In genomic region chr12:20360407-20360806, GRCh38 we compare ENCODE assay signal across 18 cellular contexts. TPM values are rescaled to one million over a fixed set of nuclear protein-coding genes. Genes with fewer than 3 reads are reported as not detected.
A peak's percentile ranks its signal among the peaks of the same experiment; 100 is the strongest.
DNase-seq lines count a peak whose midpoint lies in the region; ATAC-seq and TF ChIP-seq lines count a peak whose summit lies in the region.
"Had no signal": no experiment of that assay in that cellular context is flagged by ENCODE, and none has a peak within 500 bp of the region (broad histone marks: within the 10 kb centered on the region; RNA-seq: fewer than 3 reads in every experiment).

No MANE protein-coding gene starts in this region.

- 55 to 71% (median 57%) methylated on average over 3 of the region's 3 CpGs for WGBS in heart left ventricle, 4 donors
- WGBS in psoas muscle, 3 donors: 61 to 88% (median 81%) methylated on average over 3 of the region's 3 CpGs

- H3K27me3 ChIP-seq in BE2C: no peaks in the 10 kb centered on the region
- H3K27me3 ChIP-seq in heart left ventricle: no peaks in the 10 kb centered on the region
- no peaks in the 10 kb centered on the region for H3K27me3 ChIP-seq in left ventricle myocardium inferior (ENCODE audit: low read depth)
- H3K27me3 ChIP-seq in psoas muscle (ENCODE audit: insufficient read depth in 3 of 3, low read length in 2 of 3): no peaks in the 10 kb centered on the region
- H3K27me3 ChIP-seq: BLaER1 had no signal

- H3K27ac ChIP-seq in heart left ventricle (peak overlapping the region in 9 of 12 donors; percentile 16 to 73 (median 56)), left ventricle myocardium inferior (replicated peaks) (peak overlapping the region; percentile 55), psoas muscle (no peak overlapping the region)
- H3K27ac ChIP-seq: BLaER1, C4-2B had no signal

- intact Hi-C loops in heart left ventricle (cut with DNase I): loop anchor here in 7 of 10 donors (5.0 to 10.0 kb wide), 6 partner anchors 46 to 606 kb away; no protein-coding TSS in a partner anchor
- intact Hi-C loops in left ventricle myocardium inferior (cut with micrococcal nuclease): no loop called here
- intact Hi-C loops in psoas muscle (cut with DNase I): loop anchor here in 1 of 2 donors (10.0 kb wide), 1 partner anchor 236 kb away; no protein-coding TSS in a partner anchor

- no peaks in the 10 kb centered on the region; the same call in 1 of the 2 replicates for H3K4me1 ChIP-seq in BE2C
- peaks cover 0 to 42% (median 7%) of the 10 kb centered on the region in 12 donors for H3K4me1 ChIP-seq in heart left ventricle
- H3K4me1 ChIP-seq in left ventricle myocardium inferior: peaks cover 36% of the 10 kb centered on the region
- H3K4me1 ChIP-seq in psoas muscle: peaks cover 11% of the 10 kb centered on the region
- H3K4me1 ChIP-seq: BLaER1, Caco-2, HAP-1 had no signal

- TF ChIP-seq CTCF in BE2C (IDR thresholded peaks at IDR 0.05; ENCODE audit: low read depth, low read length): no peak
- no peak for TF ChIP-seq CTCF in heart left ventricle (IDR thresholded peaks at IDR 0.05)
- TF ChIP-seq CTCF in left ventricle myocardium inferior (IDR thresholded peaks at IDR 0.05; ENCODE audit: borderline replicate concordance): no peak
- TF ChIP-seq CTCF in psoas muscle (IDR thresholded peaks at IDR 0.05): no peak

- no peak overlapping the region for H3K4me3 ChIP-seq in BE2C (ENCODE audit: low read depth, low read length)
- H3K4me3 ChIP-seq in heart left ventricle: no peak overlapping the region
- no peak overlapping the region for H3K4me3 ChIP-seq in left ventricle myocardium inferior
- no peak overlapping the region for H3K4me3 ChIP-seq in psoas muscle
- H3K4me3 ChIP-seq: BLaER1, HAP-1 had no signal

- peak; percentile 57 to 74 (median 67) for ATAC-seq in heart left ventricle
- peak in 3 of 4 donors; percentile 27 to 72 (median 46) for ATAC-seq in psoas muscle
- ATAC-seq in GM18909 (IDR thresholded peaks at IDR 0.05; ENCODE audit: poor library complexity, unreplicated experiment): no peak
- no peak for ATAC-seq in GM18907 (IDR thresholded peaks at IDR 0.05; ENCODE audit: unreplicated experiment)
- ATAC-seq: CD8-positive, alpha-beta T cell had no signal

- DNase-seq in BE2C (peak; percentile 45), heart left ventricle (peak in 2 of 5 donors; percentile 46 to 57), left ventricle myocardium inferior (no peak), psoas muscle (no peak)
- DNase-seq in activated CD8-positive, alpha-beta memory T cell treated with anti-CD3 and anti-CD28 coated beads, Interleukin-2, amount 50 U/mL, for 4 hours: no peak
- DNase-seq: Caco-2; CD4-positive, CD25-positive, alpha-beta regulatory T cell; CD8-positive, alpha-beta T cell; DMS153; DND-41; GOT3; HFFc6 had no signal

- H3K9me3 ChIP-seq in BE2C: no peaks in the 10 kb centered on the region
- no peaks in the 10 kb centered on the region for H3K9me3 ChIP-seq in heart left ventricle
- H3K9me3 ChIP-seq in left ventricle myocardium inferior (replicated peaks): no peaks in the 10 kb centered on the region
- no peaks in the 10 kb centered on the region for H3K9me3 ChIP-seq in psoas muscle
- H3K9me3 ChIP-seq: BLaER1, Caco-2, HAP-1 had no signal

- H3K36me3 ChIP-seq in BE2C (no peaks in the 10 kb centered on the region), heart left ventricle (no peaks in the 10 kb centered on the region), left ventricle myocardium inferior (no peaks in the 10 kb centered on the region), psoas muscle (ENCODE audit: insufficient read depth in 1 of 2, low read depth in 1 of 2) (no peaks in the 10 kb centered on the region)
- H3K36me3 ChIP-seq: BLaER1, HAP-1 had no signal

- TF ChIP-seq POLR2A in heart left ventricle (IDR thresholded peaks at IDR 0.05): no peak

RNA-seq across cellular contexts. Expression of gene PDE3A, which starts 7.9 kb away (rescaled TPM):
- polyA plus RNA-seq in BE2C (2012; ENCODE audit: insufficient read depth, insufficient read length, low read depth): 0.26 TPM
- total RNA-seq in heart left ventricle (100 to 1,000 TPM; 129 to 295 (median 214) TPM), left ventricle myocardium inferior (161 TPM), psoas muscle (1 to 10 TPM; 2.1 to 4.1 (median 2.6) TPM)
- polyA plus RNA-seq in heart left ventricle (10 to 100 TPM; 44.5 to 46.7 TPM), psoas muscle (under 1 TPM; 0.53 to 0.99 (median 0.66) TPM)
- total RNA-seq: A172; CD8-positive, alpha-beta T cell had no signal

Comparison
In these comparisons a context has a peak if more than half of its experiments do, and no peak if none do; other contexts are left out.
1. ATAC-seq: peak in heart left ventricle (4 of 4) and psoas muscle (3 of 4); none in GM18909 (single experiment) and GM18907 (single experiment).
2. RNA of gene PDE3A, which starts 7.9 kb away (total RNA-seq): 129 to 295 TPM in heart left ventricle and 161 TPM in left ventricle myocardium inferior (single experiment); 2.1 to 4.1 TPM in psoas muscle; every median in the first group is over 10 times any median in the second.